In genomic region chr1:219659005-219659632, GRCh38 we compare ENCODE assay signal across 15 cellular contexts. TPM values are rescaled to one million over a fixed set of nuclear protein-coding genes. Genes with fewer than 3 reads are reported as not detected.
A peak's percentile ranks its signal among the peaks of the same experiment; 100 is the strongest.
DNase-seq lines count a peak whose midpoint lies in the region; ATAC-seq and TF ChIP-seq lines count a peak whose summit lies in the region.
"Had no signal": no experiment of that assay in that cellular context is flagged by ENCODE, and none has a peak within 500 bp of the region (broad histone marks: within the 10 kb centered on the region; RNA-seq: fewer than 3 reads in every experiment).

No MANE protein-coding gene starts in this region.

- intact Hi-C loops in adrenal gland (cut with DNase I) (loop anchor here in 1 of 2 donors (10.0 kb wide), 1 partner anchor 1324 kb away; no protein-coding TSS in a partner anchor), posterior vena cava (cut with DNase I) (no loop called here)

- H3K27ac ChIP-seq in adrenal gland: no peak overlapping the region
- H3K27ac ChIP-seq: SJSA1, upper lobe of right lung had no signal

- no peak overlapping the region for H3K4me3 ChIP-seq in adrenal gland
- H3K4me3 ChIP-seq: SJSA1, upper lobe of right lung had no signal

- no peaks in the 10 kb centered on the region for H3K27me3 ChIP-seq in adrenal gland
- H3K27me3 ChIP-seq: SJSA1, upper lobe of right lung had no signal

- no peaks in the 10 kb centered on the region for H3K9me3 ChIP-seq in adrenal gland (replicated peaks in 1 of 3)
- H3K9me3 ChIP-seq: Caco-2, SJSA1, upper lobe of right lung had no signal

- no peak for TF ChIP-seq POLR2A in adrenal gland (IDR thresholded peaks at IDR 0.05)

- 55 to 68% (median 57%) methylated on average over 4 of the region's 4 CpGs for WGBS in adrenal gland, 4 donors

- TF ChIP-seq CTCF in adrenal gland (IDR thresholded peaks at IDR 0.05): no peak

- H3K4me1 ChIP-seq in adrenal gland (replicated peaks in 1 of 2): peaks cover 0 to 6% of the 10 kb centered on the region in 2 donors
- H3K4me1 ChIP-seq: Caco-2, SJSA1 had no signal

- peak; percentile 24 for DNase-seq in NCI-H2107 (lab: John Stamatoyannopoulos, UW)
- peak; percentile 35 for DNase-seq in iris pigment epithelial cell (ENCODE audit: low read depth)
- DNase-seq in NCI-H1092 treated with DMSO at 0.1 percent for 48 hours (lab: John Stamatoyannopoulos, UW): no peak
- DNase-seq in adrenal gland: no peak
- DNase-seq in NCI-H187 treated with DMSO at 0.1 percent for 48 hours (lab: John Stamatoyannopoulos, UW): no peak
- DNase-seq in posterior vena cava (ENCODE audit: low spot score): no peak
- DNase-seq: Caco-2; central memory CD4-positive, alpha-beta T cell; GOT3; stimulated activated CD4-positive, alpha-beta T cell treated with anti-CD3 and anti-CD28 coated beads, Interleukin-2, amount 100 ng/mL, for 48 hours; upper lobe of right lung had no signal

- peak; percentile 79 for ATAC-seq in GM18868 (IDR thresholded peaks at IDR 0.05; ENCODE audit: unreplicated experiment)
- peak; percentile 51 for ATAC-seq in HG02623 (IDR thresholded peaks at IDR 0.05; ENCODE audit: unreplicated experiment)
- ATAC-seq: upper lobe of right lung had no signal

- no peaks in the 10 kb centered on the region for H3K36me3 ChIP-seq in adrenal gland (replicated peaks in 1 of 2)
- H3K36me3 ChIP-seq: SJSA1, upper lobe of right lung had no signal

RNA-seq across cellular contexts. Expression of gene ZC3H11B, which starts 46.2 kb away (rescaled TPM):
- under 1 TPM in 2 of 8 donors, not detected in 6; 0.14 to 0.48 TPM for total RNA-seq in adrenal gland
- under 1 TPM in 1 of 3 donors, not detected in 2; 0.03 TPM for polyA plus RNA-seq in adrenal gland
- total RNA-seq in posterior vena cava: not detected
- total RNA-seq: Caco-2, MCF 10A, SJSA1, upper lobe of right lung had no signal

Comparison
In these comparisons a context has a peak if more than half of its experiments do, and no peak if none do; other contexts are left out.
1. DNase-seq: peak in NCI-H2107 (single experiment) and iris pigment epithelial cell (single experiment); none in NCI-H1092 treated with DMSO at 0.1 percent for 48 hours (single experiment), adrenal gland (0 of 7), NCI-H187 treated with DMSO at 0.1 percent for 48 hours (single experiment) and posterior vena cava (single experiment).